Comparison of ENCODE assay signal across 21 cellular contexts in genomic region chr19:16033721-16034120, GRCh38. TPM values are rescaled to one million over a fixed set of nuclear protein-coding genes. Genes with fewer than 3 reads are reported as not detected.
DNase-seq lines count a peak whose midpoint lies in the region; FAIRE-seq and TF ChIP-seq lines count a peak whose summit lies in the region.
"Had no signal": no experiment of that assay in that cellular context is flagged by ENCODE, and none has a peak within 500 bp of the region (broad histone marks: within the 10 kb centered on the region; RNA-seq: fewer than 3 reads in every experiment).

No MANE protein-coding gene starts in this region.

- in situ Hi-C loops in GM13976 (cut with MboI; ENCODE audit: low sequenced_read_pairs, unreplicated experiment), result loop anchor here (25.0 kb wide), 2 partner anchors 354 to 396 kb away; partner anchors contain the start of gene CYP4F3

- WGBS in stomach, 5 donors, result 65 to 100% (median 73%) methylated on average over 1 to 2 of the region's 2 CpGs

- intact Hi-C loops in stomach (cut with DNase I; ENCODE audit: low total_unique reads), result no loop called here
- intact Hi-C loops in PC-9 (cut with micrococcal nuclease; ENCODE audit: unreplicated experiment), result no loop called here

- no peak overlapping the region for H3K27ac ChIP-seq in stomach
- H3K27ac ChIP-seq in PC-9, result no peak overlapping the region
- H3K27ac ChIP-seq: GM23248 had no signal

- no peaks in the 10 kb centered on the region for H3K79me2 ChIP-seq in PC-9 (ENCODE audit: low read depth)

- no TSS peak for BruUV-seq in PC-9 (replicated peaks; lab: Mats Ljungman, UMichigan)

- POLR2A ChIA-PET in GM10248 (lab: Yijun Ruan, JAX), result no interaction called here
- POLR2A ChIA-PET in PC-9 (lab: Charles Lee; ENCODE audit: unreplicated experiment), result no interaction called here

- no peaks in the 10 kb centered on the region for H3K4me1 ChIP-seq in stomach
- no peaks in the 10 kb centered on the region for H3K4me1 ChIP-seq in PC-9 (replicated peaks; ENCODE audit: insufficient read depth)
- H3K4me1 ChIP-seq: BE2C, Caco-2 had no signal

- CTCF ChIA-PET in GM10248 (lab: Yijun Ruan, JAX), result no interaction called here
- CTCF ChIA-PET in PC-9 (lab: Charles Lee), result no interaction called here

- FAIRE-seq in urothelium cell line (lab: Jason Lieb, UNC), result no peak
- FAIRE-seq: A204.1, H54 had no signal

- TF ChIP-seq CTCF in GM10248 (IDR thresholded peaks at IDR 0.05; ENCODE audit: control extremely low read depth, extremely low read depth, low read depth, missing control alignments), result peak; percentile 2
- TF ChIP-seq CTCF in GM13976 (IDR thresholded peaks at IDR 0.05; ENCODE audit: borderline replicate concordance, control extremely low read depth, extremely low read depth, insufficient read depth, missing control alignments), result no peak
- TF ChIP-seq CTCF in stomach (IDR thresholded peaks at IDR 0.05), result no peak
- no peak for TF ChIP-seq CTCF in PC-9 (conservative IDR thresholded peaks at IDR 0.05)

- no peaks in the 10 kb centered on the region for H3K36me3 ChIP-seq in stomach
- H3K36me3 ChIP-seq in PC-9 (ENCODE audit: low read depth), result no peaks in the 10 kb centered on the region
- H3K36me3 ChIP-seq: BE2C had no signal

- no peaks in the 10 kb centered on the region for H3K27me3 ChIP-seq in stomach
- no peaks in the 10 kb centered on the region for H3K27me3 ChIP-seq in PC-9 (ENCODE audit: insufficient read depth, low read depth)
- H3K27me3 ChIP-seq: BE2C had no signal

- H4K20me1 ChIP-seq in PC-9 (ENCODE audit: insufficient read depth), result no peaks in the 10 kb centered on the region

- H3K9me3 ChIP-seq in stomach (no peaks in the 10 kb centered on the region), PC-9 (ENCODE audit: insufficient read depth, low read depth) (no peaks in the 10 kb centered on the region)
- H3K9me3 ChIP-seq: BE2C, Caco-2 had no signal

- H3F3A ChIP-seq in PC-9 (ENCODE audit: insufficient read depth, low read depth), result no peaks in the 10 kb centered on the region

- H2AFZ ChIP-seq in PC-9, result no peak overlapping the region
- H2AFZ ChIP-seq: GM23248 had no signal

- DNase-seq in GM10248 (ENCODE audit: extremely low spot score), result no peak
- peak; percentile 18 for DNase-seq in GM13976 (ENCODE audit: low spot score)
- peak; percentile 77 for DNase-seq in mesenteric fat pad (ENCODE audit: low spot score)
- peak; percentile 20 for DNase-seq in stomach
- no peak for DNase-seq in urothelium cell line (ENCODE audit: low spot score)
- no peak for DNase-seq in PC-9
- no peak for DNase-seq in NCI-H446 treated with DMSO at 0.1 percent for 48 hours (lab: John Stamatoyannopoulos, UW)
- DNase-seq: ACHN; BE2C; C1 segment of cervical spinal cord; Caco-2; CD4-positive, CD25-positive, alpha-beta regulatory T cell; CD8-positive, alpha-beta memory T cell; DMS153; DMS79; GDM1; GM23248; HCEC 1CT; KG1 had no signal

- TF ChIP-seq POLR2A in stomach (IDR thresholded peaks at IDR 0.05), result no peak

- H3K4me3 ChIP-seq in stomach (no peak overlapping the region), PC-9 (no peak overlapping the region)
- H3K4me3 ChIP-seq: GM23248 had no signal

- no peak overlapping the region for H3K4me2 ChIP-seq in PC-9

- no peak for TF ChIP-seq EP300 in stomach (IDR thresholded peaks at IDR 0.05)

- H3K9me2 ChIP-seq in PC-9 (ENCODE audit: insufficient read depth), result no peaks in the 10 kb centered on the region

RNA-seq across cellular contexts. Expression of gene TPM4, which starts 42.6 kb away (rescaled TPM):
- total RNA-seq in mesenteric fat pad (385 TPM), stomach (100 to 1,000 TPM; 167 to 609 (median 275) TPM), PC-9 (2021) (279 and 307 TPM in 2 replicates)
- 100 to 1,000 TPM; 185 to 475 (median 427) TPM for polyA plus RNA-seq in stomach

Comparison
In these comparisons a context has a peak if more than half of its experiments do, and no peak if none do; other contexts are left out.
1. DNase-seq: peak in GM13976 (single experiment), mesenteric fat pad (single experiment) and stomach (single experiment); none in GM10248 (single experiment), urothelium cell line (single experiment), PC-9 (0 of 2) and NCI-H446 treated with DMSO at 0.1 percent for 48 hours (single experiment).